Comparison of ENCODE assay signal across 8 cellular contexts in the genomic region with DNA sequence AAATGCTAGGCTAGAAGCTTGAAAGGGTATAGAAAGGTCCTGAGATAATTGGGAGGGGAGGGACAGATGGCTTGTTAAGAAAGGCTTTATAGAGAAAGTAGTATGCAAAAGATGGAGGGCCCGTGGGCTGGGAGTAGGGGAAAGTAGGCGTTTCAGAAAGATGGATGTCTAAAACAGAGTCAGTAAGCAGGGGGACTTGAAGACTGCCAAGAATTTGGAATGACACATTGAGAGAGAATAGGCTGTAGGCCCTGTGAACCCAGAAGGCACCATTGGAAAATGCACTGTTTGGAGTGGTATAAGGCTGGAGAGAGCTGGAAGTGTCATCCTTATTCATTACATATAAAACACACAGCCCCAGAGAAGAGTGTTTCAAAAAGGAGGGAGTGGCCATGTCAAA. TPM values are rescaled to one million over a fixed set of nuclear protein-coding genes. Genes with fewer than 3 reads are reported as not detected.
DNase-seq lines count a peak whose midpoint lies in the region; ATAC-seq and TF ChIP-seq lines count a peak whose summit lies in the region.

No MANE protein-coding gene starts in this region.

- H3K9ac ChIP-seq in HUES64 (ENCODE audit: low read depth, low read length): peak overlapping the region; percentile 98
- H3K9ac ChIP-seq in iPS-15b (ENCODE audit: low read depth, low read length): peak overlapping the region; percentile 98

- H3K4me1 ChIP-seq in CD8-positive, alpha-beta T cell (ENCODE audit: insufficient read depth, low read length): peaks cover 30% of the 10 kb centered on the region
- H3K4me1 ChIP-seq in HUES64 (ENCODE audit: insufficient read depth, low read length) (peaks cover 10% of the 10 kb centered on the region), iPS-15b (ENCODE audit: control insufficient read depth, insufficient read depth, low read length) (peaks cover 7% of the 10 kb centered on the region)

- intact Hi-C loops in CD8-positive, alpha-beta T cell (cut with DNase I, micrococcal nuclease): loop anchor here (1.0 to 5.0 kb wide), 5 partner anchors 244 to 1023 kb away; a partner anchor contains a TSS

- H3K9me3 Mint-ChIP-seq in CD8-positive, alpha-beta T cell: no peaks in the 10 kb centered on the region
- H3K9me3 Mint-ChIP-seq in stimulated activated naive B cell treated with anti-CD40 and anti-IgM and Interleukin-4, amounts not matched to agents 10 μg/mL and 1 μg/mL and 100 μg/mL, for 72 hours: no peaks in the 10 kb centered on the region

- CTCF ChIA-PET in CD8-positive, alpha-beta T cell (lab: Charles Lee): interaction anchor here (0.6 to 1.5 kb wide), 3 partner anchors 190 to 319 kb away, joined by 3 to 4 read pairs (median 3); no protein-coding TSS in a partner anchor

- POLR2A ChIA-PET in CD8-positive, alpha-beta T cell (lab: Charles Lee): interaction anchor here (0.6 to 2.4 kb wide), 5 partner anchors 21 to 723 kb away, joined by 3 to 11 read pairs (median 3); a partner anchor contains a TSS

- no peak for TF ChIP-seq CTCF in CD8-positive, alpha-beta T cell (IDR thresholded peaks at IDR 0.05)

- H3K27me3 ChIP-seq in CD8-positive, alpha-beta T cell (ENCODE audit: insufficient read depth, low read length): no peaks in the 10 kb centered on the region
- no peaks in the 10 kb centered on the region for H3K27me3 ChIP-seq in HUES64 (ENCODE audit: insufficient read depth, low read length)
- H3K27me3 ChIP-seq in iPS-15b (ENCODE audit: control insufficient read depth, insufficient read depth, low read length): no peaks in the 10 kb centered on the region

- H3K36me3 ChIP-seq in CD8-positive, alpha-beta T cell (ENCODE audit: insufficient read depth, low read length): peaks cover 9% of the 10 kb centered on the region
- H3K36me3 ChIP-seq in HUES64 (ENCODE audit: insufficient read depth, low read length) (peaks cover 51% of the 10 kb centered on the region), iPS-15b (ENCODE audit: control insufficient read depth, insufficient read depth, low read length) (peaks cover 4% of the 10 kb centered on the region)

- peak overlapping the region; percentile 95 for H3K27ac ChIP-seq in CD8-positive, alpha-beta T cell (ENCODE audit: low read depth, low read length)
- H3K27ac ChIP-seq in HUES64 (ENCODE audit: low read depth, low read length): no peak overlapping the region

- no peak for ATAC-seq in CD8-positive, alpha-beta T cell
- no peak for ATAC-seq in stimulated activated naive B cell treated with anti-CD40 and anti-IgM and Interleukin-4, amounts not matched to agents 10 μg/mL and 1 μg/mL and 100 μg/mL, for 72 hours (replicated peaks)
- no peak for ATAC-seq in HG03571 (IDR thresholded peaks at IDR 0.05; ENCODE audit: unreplicated experiment)
- ATAC-seq in HG03565 (IDR thresholded peaks at IDR 0.05; ENCODE audit: unreplicated experiment): no peak

- H3K36me3 Mint-ChIP-seq in CD8-positive, alpha-beta T cell: peaks cover 54% of the 10 kb centered on the region
- peaks cover 16 to 17% of the 10 kb centered on the region in 2 donors for H3K36me3 Mint-ChIP-seq in stimulated activated naive B cell treated with anti-CD40 and anti-IgM and Interleukin-4, amounts not matched to agents 10 μg/mL and 1 μg/mL and 100 μg/mL, for 72 hours

- H3K4me1 Mint-ChIP-seq in CD8-positive, alpha-beta T cell (ENCODE audit: low read depth): peaks cover 49% of the 10 kb centered on the region
- H3K4me1 Mint-ChIP-seq in stimulated activated naive B cell treated with anti-CD40 and anti-IgM and Interleukin-4, amounts not matched to agents 10 μg/mL and 1 μg/mL and 100 μg/mL, for 72 hours: peaks cover 22 to 46% of the 10 kb centered on the region in 2 donors

- H3K27ac Mint-ChIP-seq in CD8-positive, alpha-beta T cell: peak overlapping the region; percentile 100
- H3K27ac Mint-ChIP-seq in stimulated activated naive B cell treated with anti-CD40 and anti-IgM and Interleukin-4, amounts not matched to agents 10 μg/mL and 1 μg/mL and 100 μg/mL, for 72 hours: peak overlapping the region; percentile 100

- H3K9me3 ChIP-seq in CD8-positive, alpha-beta T cell (ENCODE audit: low read length): no peaks in the 10 kb centered on the region
- H3K9me3 ChIP-seq in HUES64 (ENCODE audit: insufficient read depth, low read depth, low read length): no peaks in the 10 kb centered on the region
- no peaks in the 10 kb centered on the region for H3K9me3 ChIP-seq in iPS-15b (ENCODE audit: control insufficient read depth, insufficient read depth, low read length)

- H3K4me3 ChIP-seq in CD8-positive, alpha-beta T cell (ENCODE audit: low read depth, low read length): peak overlapping the region; percentile 96
- peak overlapping the region; percentile 97 for H3K4me3 ChIP-seq in HUES64 (ENCODE audit: low read length)
- H3K4me3 ChIP-seq in iPS-15b (ENCODE audit: low read depth, low read length): peak overlapping the region; percentile 96

- peak overlapping the region; percentile 96 for H3K4me3 Mint-ChIP-seq in CD8-positive, alpha-beta T cell
- peak overlapping the region; percentile 88 to 100 for H3K4me3 Mint-ChIP-seq in stimulated activated naive B cell treated with anti-CD40 and anti-IgM and Interleukin-4, amounts not matched to agents 10 μg/mL and 1 μg/mL and 100 μg/mL, for 72 hours

- 9% methylated on average over 2 of the region's 2 CpGs for WGBS in HUES64

- H3K27me3 Mint-ChIP-seq in CD8-positive, alpha-beta T cell (ENCODE audit: low read depth): no peaks in the 10 kb centered on the region
- no peaks in the 10 kb centered on the region for H3K27me3 Mint-ChIP-seq in stimulated activated naive B cell treated with anti-CD40 and anti-IgM and Interleukin-4, amounts not matched to agents 10 μg/mL and 1 μg/mL and 100 μg/mL, for 72 hours

- DNase-seq in CD8-positive, alpha-beta T cell: no peak
- peak; percentile 30 for DNase-seq in activated naive CD4-positive, alpha-beta T cell treated with anti-CD3 and anti-CD28 coated beads, Interleukin-2, amount 50 U/mL, for 16 hours
- no peak for DNase-seq in stimulated activated naive B cell treated with anti-CD40 and anti-IgM and Interleukin-4, amounts not matched to agents 10 μg/mL and 1 μg/mL and 100 μg/mL, for 72 hours
- DNase-seq in Ammon's horn (ENCODE audit: low spot score): no peak

RNA-seq across cellular contexts. Expression of a gene that starts 0.9 kb away (rescaled TPM):
- 10 to 100 TPM; 80.3 to 81.7 TPM for total RNA-seq in CD8-positive, alpha-beta T cell
- polyA plus RNA-seq in HUES64 (2013, experiment 1 of 2): 82.0 TPM
- polyA plus RNA-seq in HUES64 (2013, experiment 2 of 2): 89.9 TPM

RNA-seq across cellular contexts. Expression of a gene that starts 1.2 kb away (rescaled TPM):
- 10 to 100 TPM; 10.9 to 11.0 TPM for total RNA-seq in CD8-positive, alpha-beta T cell
- polyA plus RNA-seq in HUES64 (2013, experiment 1 of 2): 13.9 TPM
- 14.4 TPM for polyA plus RNA-seq in HUES64 (2013, experiment 2 of 2)

RNA-seq across cellular contexts. Expression of a gene that starts 45.8 kb away (rescaled TPM):
- under 1 TPM; 0.57 to 0.69 TPM for total RNA-seq in CD8-positive, alpha-beta T cell
- polyA plus RNA-seq in HUES64 (2013, experiment 1 of 2): 4.6 TPM
- 6.0 TPM for polyA plus RNA-seq in HUES64 (2013, experiment 2 of 2)
